In genomic region chr6:37256692-37257319, GRCh38 we compare ENCODE assay signal across 8 cellular contexts. TPM values are rescaled to one million over a fixed set of nuclear protein-coding genes. Genes with fewer than 3 reads are reported as not detected.
DNase-seq lines count a peak whose midpoint lies in the region; ATAC-seq, FAIRE-seq and TF ChIP-seq lines count a peak whose summit lies in the region.

No MANE protein-coding gene starts in this region.

- 0 out of 2 replicates have a peak, but pooled peaks cover 4% of the 10 kb centered on the region for H4K20me1 ChIP-seq in BLaER1

- H3K4me2 ChIP-seq in BLaER1: peak overlapping the region; percentile 92

- peak overlapping the region; percentile 96 for H3K4me3 ChIP-seq in BLaER1

- no peak for ATAC-seq in central memory CD8-positive, alpha-beta T cell (replicated peaks; ENCODE audit: extremely low read depth, poor library complexity, severe bottlenecking)
- ATAC-seq in naive B cell (ENCODE audit: low read depth in 2 of 2) (no peak), GM21390 (IDR thresholded peaks at IDR 0.05; ENCODE audit: unreplicated experiment) (no peak)

- H3K4me1 Mint-ChIP-seq in IgD-negative memory B cell (peaks cover 14 to 26% (median 24%) of the 10 kb centered on the region in 3 donors), naive B cell (peaks cover 22 to 32% (median 28%) of the 10 kb centered on the region in 3 donors)
- peaks cover 31% of the 10 kb centered on the region for H3K4me1 Mint-ChIP-seq in central memory CD8-positive, alpha-beta T cell

- no peak for FAIRE-seq in D721Med (lab: Jason Lieb, UNC)

- H3K4me1 ChIP-seq in BLaER1: peaks cover 26% of the 10 kb centered on the region

- H3K9me3 Mint-ChIP-seq in IgD-negative memory B cell (no peaks in the 10 kb centered on the region), naive B cell (no peaks in the 10 kb centered on the region)
- H3K9me3 Mint-ChIP-seq in central memory CD8-positive, alpha-beta T cell: no peaks in the 10 kb centered on the region

- no peaks in the 10 kb centered on the region for H3K36me3 ChIP-seq in BLaER1

- peaks cover 2% of the 10 kb centered on the region for H3K36me3 Mint-ChIP-seq in IgD-negative memory B cell
- H3K36me3 Mint-ChIP-seq in central memory CD8-positive, alpha-beta T cell (ENCODE audit: insufficient read depth): peaks cover 5% of the 10 kb centered on the region
- no peaks in the 10 kb centered on the region for H3K36me3 Mint-ChIP-seq in naive B cell

- H3K9ac ChIP-seq in BLaER1: no peak overlapping the region

- H3K9me3 ChIP-seq in BLaER1: no peaks in the 10 kb centered on the region

- no peaks in the 10 kb centered on the region for H3K27me3 ChIP-seq in BLaER1

- TF ChIP-seq CTCF in D721Med (IDR thresholded peaks at IDR 0.05; ENCODE audit: insufficient read depth, missing control alignments): no peak

- H3K27ac Mint-ChIP-seq in IgD-negative memory B cell (peak overlapping the region; percentile 36 to 95 (median 68)), naive B cell (peak overlapping the region in 4 of 6 donors; percentile 81 to 96 (median 87))
- peak overlapping the region; percentile 95 for H3K27ac Mint-ChIP-seq in central memory CD8-positive, alpha-beta T cell (ENCODE audit: low read depth)

- H3K27ac ChIP-seq in BLaER1: no peak overlapping the region

- DNase-seq in central memory CD8-positive, alpha-beta T cell (ENCODE audit: low spot score in 2 of 2): no peak
- DNase-seq in naive B cell (no peak), iPS-NIHi7 (ENCODE audit: extremely low spot score) (no peak), D721Med (ENCODE audit: insufficient read length, low spot score) (no peak), DMS153 treated with DMSO at 0.1 percent for 48 hours (lab: John Stamatoyannopoulos, UW; ENCODE audit: unreplicated experiment) (no peak)

- H3K27me3 Mint-ChIP-seq in IgD-negative memory B cell (no peaks in the 10 kb centered on the region), naive B cell (peaks cover 0 to 5% (median 0%) of the 10 kb centered on the region in 3 donors)
- H3K27me3 Mint-ChIP-seq in central memory CD8-positive, alpha-beta T cell: no peaks in the 10 kb centered on the region

- H3K4me3 Mint-ChIP-seq in IgD-negative memory B cell (peak overlapping the region in 3 of 4 donors; percentile 87 to 98 (median 94)), naive B cell (peak overlapping the region in 6 of 8 donors; percentile 84 to 96 (median 94))
- peak overlapping the region; percentile 97 for H3K4me3 Mint-ChIP-seq in central memory CD8-positive, alpha-beta T cell

RNA-seq across cellular contexts. Expression of gene TBC1D22B, which starts 0.8 kb away (rescaled TPM):
- polyA plus RNA-seq in IgD-negative memory B cell: 6.9 TPM
- polyA plus RNA-seq in naive B cell (ENCODE audit: low read depth in 6 of 6): 1 to 10 TPM; 4.6 to 9.3 (median 6.1) TPM

RNA-seq across cellular contexts. Expression of gene TMEM217, which starts 1.1 kb away (rescaled TPM):
- not detected for polyA plus RNA-seq in IgD-negative memory B cell
- under 1 TPM in 3 of 6 donors, not detected in 3; 0.18 to 0.96 (median 0.32) TPM for polyA plus RNA-seq in naive B cell (ENCODE audit: low read depth in 6 of 6)
